In genomic region chr2:105814291-105814940, GRCh38 we compare ENCODE assay signal across 1 cellular context.
TF ChIP-seq lines count a peak whose summit lies in the region.

No MANE protein-coding gene starts in this region.

TF ChIP-seq in GM23338, 12 proteins besides CTCF, POLR2A, EP300 and RAD21 (continued from another document):
- TF ChIP-seq ZNF462 (CRISPR knock-in tag; IDR thresholded peaks at IDR 0.05) (no peak), ZNF114 (CRISPR knock-in tag; IDR thresholded peaks at IDR 0.05) (no peak), ZNF331 (CRISPR knock-in tag; IDR thresholded peaks at IDR 0.05; ENCODE audit: low read depth) (no peak), REST (IDR thresholded peaks at IDR 0.05; ENCODE audit: unreplicated experiment) (no peak)
